ENCODE assay signal across 19 cellular contexts in genomic region chr19:11159598-11160001, GRCh38. TPM values are rescaled to one million over a fixed set of nuclear protein-coding genes. Genes with fewer than 3 reads are reported as not detected.
DNase-seq lines count a peak whose midpoint lies in the region; ATAC-seq and TF ChIP-seq lines count a peak whose summit lies in the region.
"Had no signal": no experiment of that assay in that cellular context is flagged by ENCODE, and none has a peak within 500 bp of the region (broad histone marks: within the 10 kb centered on the region; RNA-seq: fewer than 3 reads in every experiment).

No MANE protein-coding gene starts in this region.

- WGBS in esophagus muscularis mucosa = 34% methylated on average over 10 of the region's 10 CpGs

- H3K36me3 ChIP-seq in esophagus muscularis mucosa = peaks cover 0 to 7% (median 2%) of the 10 kb centered on the region in 4 donors

- intact Hi-C loops in esophagus muscularis mucosa (cut with DNase I) (no loop called here), sciatic nerve (cut with DNase I) (no loop called here)

- H3K4me3 ChIP-seq in AG04450 (ENCODE audit: low read depth, low read length) (0 out of 2 replicates have a peak overlapping the region, but pooled peaks have one; percentile 10), esophagus muscularis mucosa (no peak overlapping the region)
- H3K4me3 ChIP-seq: A549 had no signal

- H3K27ac Mint-ChIP-seq in T-helper 17 cell = no peak overlapping the region
- H3K27ac Mint-ChIP-seq: CD8-positive, alpha-beta T cell; stimulated activated naive B cell treated with anti-CD40 and anti-IgM and Interleukin-4, amounts not matched to agents 10 μg/mL and 1 μg/mL and 100 μg/mL, for 72 hours; T-helper 1 cell treated with Interleukin-12 subunit alpha and Interleukin-12 subunit beta and Interleukin-4 antibody, amounts not matched to agents 30 μg/mL and 1 μg/mL, for 36 hours had no signal

- H3K27me3 ChIP-seq in AG04450 (ENCODE audit: control insufficient read depth, insufficient read depth, low read length) = no peaks in the 10 kb centered on the region
- H3K27me3 ChIP-seq in esophagus muscularis mucosa = no peaks in the 10 kb centered on the region

- no peak for TF ChIP-seq CTCF in AG04450 (IDR thresholded peaks at IDR 0.05; ENCODE audit: low read depth, low read length)
- TF ChIP-seq CTCF in esophagus muscularis mucosa (IDR thresholded peaks at IDR 0.05) = no peak

- H3K9me3 ChIP-seq in AG04450 (ENCODE audit: control insufficient read depth, insufficient read depth, low read length) (peaks cover 12% of the 10 kb centered on the region), esophagus muscularis mucosa (no peaks in the 10 kb centered on the region), T-helper 17 cell (ENCODE audit: control insufficient read depth, low read length, poor library complexity, severe bottlenecking) (no peaks in the 10 kb centered on the region)

- POLR2A ChIA-PET in AG04450 (lab: Yijun Ruan, JAX) = no interaction called here

- no peak for TF ChIP-seq EP300 in esophagus muscularis mucosa (IDR thresholded peaks at IDR 0.05)

- peaks cover 70 to 97% (median 85%) of the 10 kb centered on the region in 4 donors for H3K4me1 ChIP-seq in esophagus muscularis mucosa

- CTCF ChIA-PET in AG04450 (lab: Charles Lee) = interaction anchor here (0.6 kb wide), 1 partner anchor 34 kb away, joined by 3 read pairs; no protein-coding TSS in a partner anchor

- peak overlapping the region; percentile 80 for H3K27ac ChIP-seq in AG04450 (ENCODE audit: low read depth, low read length)
- peak overlapping the region; percentile 89 to 92 (median 92) for H3K27ac ChIP-seq in esophagus muscularis mucosa (replicated peaks in 1 of 4)
- H3K27ac ChIP-seq: A549, HL-60 had no signal

- peaks cover 5% of the 10 kb centered on the region for H3K4me1 Mint-ChIP-seq in T-helper 17 cell

- ATAC-seq in sciatic nerve (peak; percentile 44), T-helper 17 cell (no peak), GM19452 (IDR thresholded peaks at IDR 0.05; ENCODE audit: unreplicated experiment) (no peak)
- ATAC-seq: A549; CD8-positive, alpha-beta T cell; stimulated activated naive B cell treated with anti-CD40 and anti-IgM and Interleukin-4, amounts not matched to agents 10 μg/mL and 1 μg/mL and 100 μg/mL, for 72 hours had no signal

- DNase-seq in AG04450 (ENCODE audit: low read depth, low spot score) (no peak), esophagus muscularis mucosa (ENCODE audit: extremely low spot score) (no peak), iris pigment epithelial cell (ENCODE audit: low read depth) (peak; percentile 41), sciatic nerve (ENCODE audit: low spot score) (no peak), T-helper 17 cell (no peak), DMS79 (lab: John Stamatoyannopoulos, UW) (no peak), NCI-H2196 treated with DMSO at 0.1 percent for 48 hours (lab: John Stamatoyannopoulos, UW; ENCODE audit: unreplicated experiment) (no peak)
- DNase-seq: activated CD4-positive, CD25-positive, alpha-beta regulatory T cell treated with anti-CD3 and anti-CD28 coated beads, Interleukin-2, amount 50 U/mL, for 72 hours; activated effector memory CD4-positive, alpha-beta T cell treated with Interleukin-2 at 50 U/mL for 16 hours; amygdala; CD8-positive, alpha-beta T cell; DND-41; KBM-7; NCI-H1105 treated with DMSO at 0.1 percent for 48 hours; stimulated activated naive B cell treated with anti-CD40 and anti-IgM and Interleukin-4, amounts not matched to agents 10 μg/mL and 1 μg/mL and 100 μg/mL, for 72 hours had no signal

- H3K4me3 Mint-ChIP-seq in T-helper 17 cell = no peak overlapping the region
- H3K4me3 Mint-ChIP-seq: CD8-positive, alpha-beta T cell; stimulated activated naive B cell treated with anti-CD40 and anti-IgM and Interleukin-4, amounts not matched to agents 10 μg/mL and 1 μg/mL and 100 μg/mL, for 72 hours; T-helper 1 cell treated with Interleukin-12 subunit alpha and Interleukin-12 subunit beta and Interleukin-4 antibody, amounts not matched to agents 30 μg/mL and 1 μg/mL, for 36 hours had no signal

- peaks cover under 1% of the 10 kb centered on the region for H3K27me3 Mint-ChIP-seq in T-helper 17 cell

- no peaks in the 10 kb centered on the region for H3K36me3 Mint-ChIP-seq in T-helper 17 cell (ENCODE audit: low read depth)
- H3K36me3 Mint-ChIP-seq: CD8-positive, alpha-beta T cell; stimulated activated naive B cell treated with anti-CD40 and anti-IgM and Interleukin-4, amounts not matched to agents 10 μg/mL and 1 μg/mL and 100 μg/mL, for 72 hours had no signal

- TF ChIP-seq POLR2A in esophagus muscularis mucosa (IDR thresholded peaks at IDR 0.05; ENCODE audit: low read depth) = peak; percentile 3

RNA-seq across cellular contexts. Expression of gene SPC24, which starts 4.0 kb away (rescaled TPM):
- polyA plus RNA-seq in AG04450 (2011; rRNA removed) = 6.0 and 7.4 TPM in 2 replicates
- 20.1 and 28.1 TPM in 2 replicates for polyA minus RNA-seq in AG04450 (2011; rRNA and poly(A)+ RNA removed)
- total RNA-seq in esophagus muscularis mucosa = 1 to 10 TPM; 1.4 to 6.6 (median 3.4) TPM
- total RNA-seq in sciatic nerve = 1.3 TPM
- under 1 TPM; 0.62 to 0.89 TPM for total RNA-seq in T-helper 17 cell

RNA-seq across cellular contexts. Expression of gene KANK2, which starts 37.7 kb away (rescaled TPM):
- 83.2 and 147 TPM in 2 replicates for polyA plus RNA-seq in AG04450 (2011; rRNA removed)
- 104 and 195 TPM in 2 replicates for polyA minus RNA-seq in AG04450 (2011; rRNA and poly(A)+ RNA removed)
- total RNA-seq in esophagus muscularis mucosa = 1,000 to 10,000 TPM; 1,125 to 1,746 (median 1,157) TPM
- 296 TPM for total RNA-seq in sciatic nerve
- total RNA-seq in T-helper 17 cell = under 1 TPM; 0.63 to 0.72 TPM

Comparison
In these comparisons a context has a peak if more than half of its experiments do, and no peak if none do; other contexts are left out.
1. RNA of gene KANK2, which starts 37.7 kb away (total RNA-seq): 1,125 to 1,746 TPM in esophagus muscularis mucosa and 296 TPM in sciatic nerve (single experiment); 0.63 to 0.72 TPM in T-helper 17 cell; every median in the first group is over 100 times any median in the second.